ENCODE assay signal across 20 cellular contexts in genomic region chr1:173768206-173768605, GRCh38.
"Had no signal": no experiment of that assay in that cellular context is flagged by ENCODE, and none has a peak within 500 bp of the region (broad histone marks: within the 10 kb centered on the region; RNA-seq: fewer than 3 reads in every experiment).

No MANE protein-coding gene starts in this region.

- DNase-seq: effector memory CD8-positive, alpha-beta T cell; foreskin fibroblast; immature natural killer cell; kidney; left colon; left ventricle myocardium superior; mesendoderm; naive B cell; psoas muscle; retina; right lobe of liver; stimulated activated CD4-positive, alpha-beta T cell treated with anti-CD3 and anti-CD28 coated beads, Interleukin-4, amount 100 ng/mL, for 24 hours; stimulated activated naive B cell treated with anti-CD40 and anti-IgM and Interleukin-4, amounts not matched to agents 10 μg/mL and 1 μg/mL and 100 μg/mL, for 72 hours; stimulated activated naive CD8-positive, alpha-beta T cell treated with anti-CD3 and anti-CD28 coated beads, Interleukin-15, amount 100 ng/mL, for 72 hours; testis; transverse colon had no signal

- H3K9me3 Mint-ChIP-seq: effector memory CD8-positive, alpha-beta T cell had no signal

- H3K4me3 Mint-ChIP-seq: dendritic cell treated with granulocyte-macrophage colony-stimulating factor and Interleukin-4, amounts not matched to agents 40 ng/mL and 50 ng/mL, for 4 days; effector memory CD8-positive, alpha-beta T cell; immature natural killer cell; naive B cell; stimulated activated naive B cell treated with anti-CD40 and anti-IgM and Interleukin-4, amounts not matched to agents 10 μg/mL and 1 μg/mL and 100 μg/mL, for 72 hours; stimulated activated naive CD8-positive, alpha-beta T cell treated with anti-CD3 and anti-CD28 coated beads, Interleukin-15, amount 100 ng/mL, for 72 hours had no signal

- H3K4me3 ChIP-seq: esophagus muscularis mucosa, psoas muscle, right lobe of liver, testis, transverse colon had no signal

- FAIRE-seq: kidney had no signal

- H3K4me1 Mint-ChIP-seq: immature natural killer cell; naive B cell; stimulated activated naive B cell treated with anti-CD40 and anti-IgM and Interleukin-4, amounts not matched to agents 10 μg/mL and 1 μg/mL and 100 μg/mL, for 72 hours had no signal

- H3K4me1 ChIP-seq: esophagus muscularis mucosa, psoas muscle, right lobe of liver, testis, transverse colon had no signal

- H3K27me3 ChIP-seq: esophagus muscularis mucosa, neutrophil, right lobe of liver, testis, transverse colon had no signal

- ATAC-seq: effector memory CD8-positive, alpha-beta T cell; left colon; left ventricle myocardium superior; psoas muscle; right lobe of liver; stimulated activated naive B cell treated with anti-CD40 and anti-IgM and Interleukin-4, amounts not matched to agents 10 μg/mL and 1 μg/mL and 100 μg/mL, for 72 hours; stimulated activated naive CD8-positive, alpha-beta T cell treated with anti-CD3 and anti-CD28 coated beads, Interleukin-15, amount 100 ng/mL, for 72 hours had no signal

- H3K27ac Mint-ChIP-seq: dendritic cell treated with granulocyte-macrophage colony-stimulating factor and Interleukin-4, amounts not matched to agents 40 ng/mL and 50 ng/mL, for 4 days had no signal

- H3K9me3 ChIP-seq: esophagus muscularis mucosa, neutrophil, psoas muscle, right lobe of liver, testis had no signal

- H3K27me3 Mint-ChIP-seq: dendritic cell treated with granulocyte-macrophage colony-stimulating factor and Interleukin-4, amounts not matched to agents 40 ng/mL and 50 ng/mL, for 4 days; effector memory CD8-positive, alpha-beta T cell; naive B cell; stimulated activated naive B cell treated with anti-CD40 and anti-IgM and Interleukin-4, amounts not matched to agents 10 μg/mL and 1 μg/mL and 100 μg/mL, for 72 hours; stimulated activated naive CD8-positive, alpha-beta T cell treated with anti-CD3 and anti-CD28 coated beads, Interleukin-15, amount 100 ng/mL, for 72 hours had no signal

- H3K27ac ChIP-seq: epithelial cell of prostate, esophagus muscularis mucosa, neutrophil, psoas muscle, right lobe of liver, testis, transverse colon had no signal
